ENCODE assay signal across 1 cellular context in genomic region chr7:151631968-151632749, GRCh38.
TF ChIP-seq lines count a peak whose summit lies in the region.

No MANE protein-coding gene starts in this region.

TF ChIP-seq in SK-N-SH, 30 proteins besides CTCF, POLR2A, EP300 and RAD21 (continued from another document):
- TF ChIP-seq, protein P1, sequence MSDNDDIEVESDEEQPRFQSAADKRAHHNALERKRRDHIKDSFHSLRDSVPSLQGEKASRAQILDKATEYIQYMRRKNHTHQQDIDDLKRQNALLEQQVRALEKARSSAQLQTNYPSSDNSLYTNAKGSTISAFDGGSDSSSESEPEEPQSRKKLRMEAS (IDR thresholded peaks at IDR 0.05; ENCODE audit: low read depth): peak; percentile 86
- 0 out of 2 replicates have a peak, but pooled peaks have one; percentile 22 for TF ChIP-seq YY1 (IDR thresholded peaks at IDR 0.05; ENCODE audit: low read depth)
TF ChIP-seq in SK-N-SH: peak in this region for 5.
